In the genomic region with DNA sequence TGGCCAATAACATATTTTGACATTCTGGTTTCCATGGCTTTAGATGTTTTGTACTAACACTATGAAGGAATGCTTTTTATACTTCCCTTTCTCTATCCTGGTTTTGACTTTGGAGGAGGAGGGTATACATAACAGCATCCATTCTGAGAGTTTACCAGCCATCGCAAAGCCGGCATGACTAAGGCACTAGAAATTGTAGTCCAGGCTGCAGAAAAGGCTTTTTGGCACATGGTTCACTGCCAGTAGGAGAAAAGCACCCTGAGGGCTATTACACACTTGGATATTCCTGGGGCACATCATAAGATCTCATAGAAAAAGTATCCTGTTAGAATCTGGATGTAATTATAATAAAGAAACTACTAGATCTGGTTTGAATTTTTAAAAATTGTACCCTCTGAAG, we compare ENCODE assay signal across 13 cellular contexts.
DNase-seq lines count a peak whose midpoint lies in the region; ATAC-seq, FAIRE-seq and TF ChIP-seq lines count a peak whose summit lies in the region.
"Had no signal": no experiment of that assay in that cellular context is flagged by ENCODE, and none has a peak within 500 bp of the region (broad histone marks: within the 10 kb centered on the region; RNA-seq: fewer than 3 reads in every experiment).

No MANE protein-coding gene starts in this region.

- POLR2A ChIA-PET in BJ (lab: Charles Lee), result no interaction called here

- no peaks in the 10 kb centered on the region for H3K9me1 ChIP-seq in keratinocyte (ENCODE audit: control insufficient read depth, extremely low read depth, insufficient read depth, low read length)

- H3K27ac ChIP-seq in GM23248 (peak overlapping the region; percentile 75), keratinocyte (ENCODE audit: control insufficient read depth, insufficient read depth, low read length) (peak overlapping the region; percentile 28), left lung (no peak overlapping the region), hepatocyte (no peak overlapping the region), left ventricle myocardium inferior (replicated peaks) (no peak overlapping the region)
- H3K27ac ChIP-seq: stomach had no signal

- H2AFZ ChIP-seq in GM23248, result 0 out of 2 replicates have a peak overlapping the region, but pooled peaks have one; percentile 3
- no peak overlapping the region for H2AFZ ChIP-seq in keratinocyte (ENCODE audit: control insufficient read depth, low read length)
- no peak overlapping the region for H2AFZ ChIP-seq in hepatocyte

- no peaks in the 10 kb centered on the region for H3K9me2 ChIP-seq in GM23248 (ENCODE audit: insufficient read depth)
- no peaks in the 10 kb centered on the region for H3K9me2 ChIP-seq in hepatocyte (replicated peaks; ENCODE audit: insufficient read depth)

- no peak for TF ChIP-seq CTCF in BJ (IDR thresholded peaks at IDR 0.05; ENCODE audit: insufficient read depth, low read depth, low read length)
- no peak for TF ChIP-seq CTCF in astrocyte of the spinal cord (IDR thresholded peaks at IDR 0.05; ENCODE audit: low read depth, low read length)
- no peak for TF ChIP-seq CTCF in keratinocyte (optimal IDR thresholded peaks at IDR 0.05 in 1 of 3, IDR thresholded peaks at IDR 0.05 in 1 of 3, conservative IDR thresholded peaks at IDR 0.05 in 1 of 3; ENCODE audit: extremely low read depth in 1 of 3, insufficient read depth in 2 of 3, low read length in 3 of 3)
- no peak for TF ChIP-seq CTCF in left lung (IDR thresholded peaks at IDR 0.05)
- no peak for TF ChIP-seq CTCF in hepatocyte (IDR thresholded peaks at IDR 0.05; ENCODE audit: poor library complexity)
- no peak for TF ChIP-seq CTCF in GM20000 (IDR thresholded peaks at IDR 0.05; ENCODE audit: extremely low read depth, missing control alignments)
- TF ChIP-seq CTCF in left ventricle myocardium inferior (IDR thresholded peaks at IDR 0.05; ENCODE audit: borderline replicate concordance), result no peak

- H3K27me3 ChIP-seq in BJ (ENCODE audit: control insufficient read depth, insufficient read depth, low read length) (no peaks in the 10 kb centered on the region), GM23248 (replicated peaks; ENCODE audit: insufficient read depth) (no peaks in the 10 kb centered on the region), keratinocyte (ENCODE audit: control insufficient read depth, extremely low read depth, insufficient read depth, low read length) (no peaks in the 10 kb centered on the region), left lung (no peaks in the 10 kb centered on the region), hepatocyte (no peaks in the 10 kb centered on the region), left ventricle myocardium inferior (ENCODE audit: low read depth) (no peaks in the 10 kb centered on the region)
- H3K27me3 ChIP-seq: stomach had no signal

- FAIRE-seq in keratinocyte (lab: Jason Lieb, UNC), result peak; percentile 84
- FAIRE-seq: endothelial cell of umbilical vein had no signal

- no peaks in the 10 kb centered on the region for H3K9me3 ChIP-seq in GM23248 (ENCODE audit: low read depth)
- H3K9me3 ChIP-seq in keratinocyte (ENCODE audit: control insufficient read depth, low read depth, low read length), result no peaks in the 10 kb centered on the region
- H3K9me3 ChIP-seq in left lung, result no peaks in the 10 kb centered on the region
- no peaks in the 10 kb centered on the region for H3K9me3 ChIP-seq in hepatocyte (ENCODE audit: low read depth)
- H3K9me3 ChIP-seq in left ventricle myocardium inferior (replicated peaks), result no peaks in the 10 kb centered on the region
- H3K9me3 ChIP-seq: stomach had no signal

- peaks cover 37% of the 10 kb centered on the region for H3F3A ChIP-seq in GM23248 (ENCODE audit: insufficient read depth)

- H3K9ac ChIP-seq in GM23248 (peak overlapping the region; percentile 50), keratinocyte (ENCODE audit: control insufficient read depth, extremely low read depth, insufficient read depth, low read length) (no peak overlapping the region)

- H3K79me2 ChIP-seq in GM23248 (ENCODE audit: insufficient read depth), result no peaks in the 10 kb centered on the region
- no peaks in the 10 kb centered on the region for H3K79me2 ChIP-seq in keratinocyte (ENCODE audit: control insufficient read depth, insufficient read depth, low read length)
- no peaks in the 10 kb centered on the region for H3K79me2 ChIP-seq in hepatocyte

- H4K20me1 ChIP-seq in GM23248 (ENCODE audit: insufficient read depth), result no peaks in the 10 kb centered on the region
- H4K20me1 ChIP-seq in keratinocyte (ENCODE audit: control insufficient read depth, extremely low read depth, insufficient read depth, low read length), result no peaks in the 10 kb centered on the region
- no peaks in the 10 kb centered on the region for H4K20me1 ChIP-seq in hepatocyte (ENCODE audit: insufficient read depth, poor library complexity, severe bottlenecking)

- H3K4me2 ChIP-seq in GM23248 (ENCODE audit: unreplicated experiment), result peak overlapping the region; percentile 71
- peak overlapping the region; percentile 29 for H3K4me2 ChIP-seq in keratinocyte (ENCODE audit: control insufficient read depth, extremely low read depth, insufficient read depth, low read depth, low read length)
- no peak overlapping the region for H3K4me2 ChIP-seq in hepatocyte

- intact Hi-C loops in left lung (cut with DNase I), result no loop called here
- intact Hi-C loops in left ventricle myocardium inferior (cut with micrococcal nuclease), result no loop called here

- dilution Hi-C loops in keratinocyte (cut with MboI; ENCODE audit: extremely low pct_ligation_motif_present, low sequenced_read_pairs), result no loop called here

- 0 to 2% methylated on average over 2 of the region's 2 CpGs for WGBS in GM23248 (ENCODE audit: low coverage in 1 of 2, low lambda C conversion rate in 2 of 2, missing lambda C conversion rate in 2 of 2), 2 experiments
- WGBS in hepatocyte (ENCODE audit: low lambda C conversion rate, missing lambda C conversion rate), result 61% methylated on average over 2 of the region's 2 CpGs

- H3K36me3 ChIP-seq in BJ (ENCODE audit: control insufficient read depth, insufficient read depth, low read length) (no peaks in the 10 kb centered on the region), GM23248 (ENCODE audit: low read depth) (peaks cover 3% of the 10 kb centered on the region; the same call in 1 of the 2 replicates), keratinocyte (ENCODE audit: control insufficient read depth in 2 of 2, extremely low read depth in 1 of 2, insufficient read depth in 2 of 2, low read length in 2 of 2) (peaks cover 0 to 4% of the 10 kb centered on the region in 2 experiments), left lung (peaks cover 0 to 41% of the 10 kb centered on the region in 2 donors), hepatocyte (replicated peaks; ENCODE audit: insufficient read depth, low read depth) (no peaks in the 10 kb centered on the region), left ventricle myocardium inferior (peaks cover 52% of the 10 kb centered on the region)

- H3K4me3 ChIP-seq in BJ (ENCODE audit: low read depth, low read length) (no peak overlapping the region), GM23248 (0 out of 2 replicates have a peak overlapping the region, but pooled peaks have one; percentile 6), astrocyte of the spinal cord (ENCODE audit: low read depth, low read length) (no peak overlapping the region), keratinocyte (ENCODE audit: control insufficient read depth in 2 of 3, extremely low read depth in 1 of 3, insufficient read depth in 2 of 3, low read depth in 1 of 3, low read length in 3 of 3) (no peak overlapping the region), left lung (no peak overlapping the region), hepatocyte (no peak overlapping the region), left ventricle myocardium inferior (no peak overlapping the region)
- H3K4me3 ChIP-seq: stomach had no signal

- DNase-seq in BJ (ENCODE audit: low read depth), result peak; percentile 81
- DNase-seq in GM23248, result peak; percentile 95
- peak; percentile 52 for DNase-seq in astrocyte of the spinal cord (ENCODE audit: low read depth, low spot score)
- DNase-seq in keratinocyte (ENCODE audit: low read depth, low spot score), result no peak
- DNase-seq in left lung, result no peak
- DNase-seq in hepatocyte (ENCODE audit: low spot score), result no peak
- no peak for DNase-seq in GM20000 (ENCODE audit: low spot score)
- DNase-seq in left ventricle myocardium inferior, result no peak
- DNase-seq: activated CD8-positive, alpha-beta memory T cell treated with anti-CD3 and anti-CD28 coated beads, Interleukin-2, amount 50 U/mL, for 4 hours; GOT3; NCI-H345; stomach had no signal

- in situ Hi-C loops in GM23248 (cut with MboI), result no loop called here
- in situ Hi-C loops in astrocyte of the spinal cord (cut with HindIII; ENCODE audit: low sequenced_read_pairs), result no loop called here

- ATAC-seq in left lung, result no peak

- H3K4me1 ChIP-seq in GM23248 (ENCODE audit: insufficient read depth) (peaks cover 28% of the 10 kb centered on the region), keratinocyte (ENCODE audit: control insufficient read depth, extremely low read depth, insufficient read depth, low read length) (peaks cover 16% of the 10 kb centered on the region), left lung (peaks cover 0 to 6% of the 10 kb centered on the region in 2 donors), hepatocyte (ENCODE audit: insufficient read depth) (peaks cover 23% of the 10 kb centered on the region), left ventricle myocardium inferior (peaks cover 17% of the 10 kb centered on the region)

- CTCF ChIA-PET in BJ (lab: Yijun Ruan, JAX), result no interaction called here

Comparison
In these comparisons a context has a peak if more than half of its experiments do, and no peak if none do; other contexts are left out.
1. DNase-seq: peak in BJ (single experiment), GM23248 (single experiment) and astrocyte of the spinal cord (single experiment); none in keratinocyte (single experiment), left lung (0 of 2), hepatocyte (single experiment), GM20000 (single experiment) and left ventricle myocardium inferior (single experiment).
2. H3K27ac ChIP-seq: peak in GM23248 (single experiment) and keratinocyte (single experiment); none in left lung (0 of 2), hepatocyte (single experiment) and left ventricle myocardium inferior (single experiment).